In the genomic region with DNA sequence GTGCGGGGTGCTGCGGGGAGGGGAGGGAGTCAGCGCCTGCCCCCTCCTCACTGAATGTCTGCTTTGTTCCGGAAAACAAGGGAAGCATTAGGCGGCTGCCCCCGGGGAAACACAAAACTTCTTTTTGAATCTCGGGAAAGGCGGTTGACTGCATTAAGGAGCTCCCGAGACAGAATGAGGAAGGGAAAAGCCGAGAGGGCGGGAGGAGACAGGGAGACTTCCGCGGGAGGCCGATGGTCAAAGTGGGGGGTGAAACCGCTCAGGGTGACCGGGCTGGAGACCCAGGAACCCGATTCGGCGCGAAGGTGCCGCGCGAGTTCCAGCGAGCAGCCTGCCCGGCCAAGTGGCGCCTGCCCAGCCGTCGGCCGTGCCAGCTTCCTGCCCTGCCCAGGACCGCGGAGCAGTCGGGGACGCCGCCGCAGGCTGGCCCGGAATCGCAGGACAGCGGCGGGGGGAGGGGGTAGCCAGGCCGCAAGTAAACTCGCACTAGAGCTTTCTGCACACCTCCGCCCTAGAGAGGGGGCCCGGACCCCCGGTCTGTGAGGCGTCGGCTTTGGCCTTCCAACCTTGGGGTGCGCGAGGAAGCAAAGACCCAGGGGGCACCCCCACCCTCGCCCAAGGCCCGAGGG, we compare ENCODE assay signal across 8 cellular contexts. TPM values are rescaled to one million over a fixed set of nuclear protein-coding genes. Genes with fewer than 3 reads are reported as not detected.
DNase-seq lines count a peak whose midpoint lies in the region; ATAC-seq, FAIRE-seq and TF ChIP-seq lines count a peak whose summit lies in the region.

No MANE protein-coding gene starts in this region.

- H3K36me3 ChIP-seq in Karpas-422 (ENCODE audit: insufficient read depth, low read length) (no peaks in the 10 kb centered on the region), body of pancreas (replicated peaks in 1 of 2; ENCODE audit: insufficient read depth in 1 of 2, low read depth in 2 of 2) (no peaks in the 10 kb centered on the region), keratinocyte (ENCODE audit: control insufficient read depth in 2 of 2, extremely low read depth in 1 of 2, insufficient read depth in 2 of 2, low read length in 2 of 2) (no peaks in the 10 kb centered on the region), smooth muscle cell (ENCODE audit: low read depth) (no peaks in the 10 kb centered on the region)

- dilution Hi-C loops in keratinocyte (cut with MboI; ENCODE audit: extremely low pct_ligation_motif_present, low sequenced_read_pairs): no loop called here

- H3K79me2 ChIP-seq in Karpas-422 (ENCODE audit: low read length) (no peaks in the 10 kb centered on the region), keratinocyte (ENCODE audit: control insufficient read depth, insufficient read depth, low read length) (no peaks in the 10 kb centered on the region), smooth muscle cell (ENCODE audit: low read depth) (no peaks in the 10 kb centered on the region)

- DNase-seq in GM03348 (ENCODE audit: low spot score) (peak; percentile 61), Karpas-422 (no peak), body of pancreas (peak; percentile 63 to 81 (median 74)), keratinocyte (ENCODE audit: low read depth, low spot score) (no peak), smooth muscle cell (lab: John Stamatoyannopoulos, UW; ENCODE audit: unreplicated experiment) (peak; percentile 41)

- peak in 2 of 7 experiments; percentile 15 to 36 for TF ChIP-seq CTCF in body of pancreas (IDR thresholded peaks at IDR 0.05)
- TF ChIP-seq CTCF in keratinocyte (optimal IDR thresholded peaks at IDR 0.05 in 1 of 3, IDR thresholded peaks at IDR 0.05 in 1 of 3, conservative IDR thresholded peaks at IDR 0.05 in 1 of 3; ENCODE audit: extremely low read depth in 1 of 3, insufficient read depth in 2 of 3, low read length in 3 of 3): no peak
- TF ChIP-seq CTCF in smooth muscle cell (IDR thresholded peaks at IDR 0.05; ENCODE audit: borderline replicate concordance, insufficient read depth, poor library complexity, severe bottlenecking): no peak

- peak in 2 of 3 donors; percentile 34 to 36 for TF ChIP-seq POLR2A in body of pancreas (IDR thresholded peaks at IDR 0.05)

- ATAC-seq in body of pancreas (peak; percentile 69), HG03442 (IDR thresholded peaks at IDR 0.05; ENCODE audit: unreplicated experiment) (no peak), HG03565 (IDR thresholded peaks at IDR 0.05; ENCODE audit: unreplicated experiment) (no peak), GM19452 (IDR thresholded peaks at IDR 0.05; ENCODE audit: unreplicated experiment) (no peak)

- no peak for FAIRE-seq in keratinocyte (lab: Jason Lieb, UNC)

- H3K4me1 ChIP-seq in Karpas-422 (ENCODE audit: low read length): peaks cover 13% of the 10 kb centered on the region
- H3K4me1 ChIP-seq in body of pancreas: peaks cover 35% of the 10 kb centered on the region
- peaks cover 5% of the 10 kb centered on the region for H3K4me1 ChIP-seq in keratinocyte (ENCODE audit: control insufficient read depth, extremely low read depth, insufficient read depth, low read length)
- peaks cover 50% of the 10 kb centered on the region for H3K4me1 ChIP-seq in smooth muscle cell (ENCODE audit: low read depth)

- H4K20me1 ChIP-seq in Karpas-422 (ENCODE audit: insufficient read depth, low read depth, low read length) (no peaks in the 10 kb centered on the region), keratinocyte (ENCODE audit: control insufficient read depth, extremely low read depth, insufficient read depth, low read length) (no peaks in the 10 kb centered on the region), smooth muscle cell (ENCODE audit: low read depth) (peaks cover 3% of the 10 kb centered on the region)

- H2AFZ ChIP-seq in Karpas-422 (ENCODE audit: low read length): no peak overlapping the region
- peak overlapping the region; percentile 49 for H2AFZ ChIP-seq in keratinocyte (ENCODE audit: control insufficient read depth, low read length)
- peak overlapping the region; percentile 66 for H2AFZ ChIP-seq in smooth muscle cell (ENCODE audit: low read depth)

- H3K27ac ChIP-seq in Karpas-422 (ENCODE audit: low read length) (no peak overlapping the region), body of pancreas (peak overlapping the region; percentile 48 to 86 (median 67)), keratinocyte (ENCODE audit: control insufficient read depth, insufficient read depth, low read length) (no peak overlapping the region), smooth muscle cell (ENCODE audit: low read depth) (no peak overlapping the region)

- H3K4me3 ChIP-seq in Karpas-422 (ENCODE audit: low read length) (peak overlapping the region; percentile 60; the same call in 1 of the 2 replicates), body of pancreas (no peak overlapping the region), keratinocyte (ENCODE audit: control insufficient read depth in 2 of 3, extremely low read depth in 1 of 3, insufficient read depth in 2 of 3, low read depth in 1 of 3, low read length in 3 of 3) (peak overlapping the region; percentile 3 to 46 (median 18)), smooth muscle cell (peak overlapping the region; percentile 46)

- H3K9ac ChIP-seq in Karpas-422 (ENCODE audit: low read length): 0 out of 2 replicates have a peak overlapping the region, but pooled peaks have one; percentile 62
- H3K9ac ChIP-seq in keratinocyte (ENCODE audit: control insufficient read depth, extremely low read depth, insufficient read depth, low read length): peak overlapping the region; percentile 41
- no peak overlapping the region for H3K9ac ChIP-seq in smooth muscle cell (ENCODE audit: low read depth)

- peak overlapping the region; percentile 64 for H3K4me2 ChIP-seq in Karpas-422 (ENCODE audit: low read depth, low read length, poor library complexity, severe bottlenecking)
- H3K4me2 ChIP-seq in keratinocyte (ENCODE audit: control insufficient read depth, extremely low read depth, insufficient read depth, low read depth, low read length): peak overlapping the region; percentile 71
- H3K4me2 ChIP-seq in smooth muscle cell: peak overlapping the region; percentile 98

- H3K9me2 ChIP-seq in Karpas-422 (replicated peaks; ENCODE audit: insufficient read depth, low read length): no peaks in the 10 kb centered on the region

- peaks cover 10% of the 10 kb centered on the region for H3F3A ChIP-seq in smooth muscle cell (ENCODE audit: low read depth)

- H3K9me1 ChIP-seq in keratinocyte (ENCODE audit: control insufficient read depth, extremely low read depth, insufficient read depth, low read length): no peaks in the 10 kb centered on the region

- intact Hi-C loops in body of pancreas (cut with DNase I): loop anchor here (10.0 kb wide), 1 partner anchor 58 kb away; a partner anchor contains a TSS

- no peaks in the 10 kb centered on the region for H3K9me3 ChIP-seq in Karpas-422 (ENCODE audit: low read length)
- no peaks in the 10 kb centered on the region for H3K9me3 ChIP-seq in body of pancreas
- H3K9me3 ChIP-seq in keratinocyte (ENCODE audit: control insufficient read depth, low read depth, low read length): no peaks in the 10 kb centered on the region
- no peaks in the 10 kb centered on the region for H3K9me3 ChIP-seq in smooth muscle cell (replicated peaks; ENCODE audit: low read depth)

- WGBS in body of pancreas, 2 donors: 0 to 2% methylated on average over 3 to 30 of the region's 50 CpGs
- 7% methylated on average over 50 of the region's 50 CpGs for WGBS in smooth muscle cell (ENCODE audit: low lambda C conversion rate)

- H3K27me3 ChIP-seq in Karpas-422 (ENCODE audit: low read length) (no peaks in the 10 kb centered on the region), body of pancreas (no peaks in the 10 kb centered on the region), keratinocyte (ENCODE audit: control insufficient read depth, extremely low read depth, insufficient read depth, low read length) (peaks cover 47% of the 10 kb centered on the region), smooth muscle cell (ENCODE audit: low read depth) (peaks cover 30% of the 10 kb centered on the region)

RNA-seq across cellular contexts. Expression of a gene that starts 55.1 kb away (rescaled TPM):
- 43.7 and 49.9 TPM in 2 replicates for total RNA-seq in Karpas-422 (2014; rRNA removed; shearing (Covaris generic); ENCODE audit: low replicate concordance)
- total RNA-seq in body of pancreas (10 to 100 TPM; 13.2 to 23.6 TPM), smooth muscle cell (28.0 and 28.5 TPM in 2 replicates)
- polyA plus RNA-seq in keratinocyte (2.8 to 5.0 TPM (median 3.6 TPM) in 3 replicates), smooth muscle cell (13.1 and 19.5 TPM in 2 replicates)
- polyA plus RNA-seq in keratinocyte (2011; ENCODE audit: low read depth): 8.0 TPM
- polyA plus RNA-seq in keratinocyte (2011; cell fraction: cytosol; rRNA removed): 4.1 and 4.2 TPM in 2 replicates
- polyA plus RNA-seq in keratinocyte (2011; cell fraction: nucleus; rRNA removed): 20.2 and 20.8 TPM in 2 replicates
- polyA plus RNA-seq in keratinocyte (2012; ENCODE audit: low replicate concordance): 6.2 and 7.2 TPM in 2 replicates
- polyA minus RNA-seq in keratinocyte: 2.5 to 11.9 TPM (median 7.5 TPM) in 3 replicates
- 4.0 TPM for polyA minus RNA-seq in keratinocyte (2011; cell fraction: cytosol; rRNA and poly(A)+ RNA removed)
- polyA minus RNA-seq in keratinocyte (2011; cell fraction: nucleus; rRNA and poly(A)+ RNA removed): 13.0 and 22.7 TPM in 2 replicates

Comparison
In these comparisons a context has a peak if more than half of its experiments do, and no peak if none do; other contexts are left out.
1. DNase-seq: peak in GM03348 (single experiment), body of pancreas (4 of 4) and smooth muscle cell (single experiment); none in Karpas-422 (single experiment) and keratinocyte (single experiment).
2. H3K27ac ChIP-seq: peak in body of pancreas (4 of 4); none in Karpas-422 (single experiment), keratinocyte (single experiment) and smooth muscle cell (single experiment).
3. H3K4me3 ChIP-seq: peak in Karpas-422 (single experiment), keratinocyte (3 of 3) and smooth muscle cell (single experiment); none in body of pancreas (0 of 2).
4. Peak in every context shown above with its lines, with median percentiles within 50 percentile points of each other: H3K4me2 ChIP-seq.